2 cellular contexts compared by ENCODE assay signal in the genomic region with DNA sequence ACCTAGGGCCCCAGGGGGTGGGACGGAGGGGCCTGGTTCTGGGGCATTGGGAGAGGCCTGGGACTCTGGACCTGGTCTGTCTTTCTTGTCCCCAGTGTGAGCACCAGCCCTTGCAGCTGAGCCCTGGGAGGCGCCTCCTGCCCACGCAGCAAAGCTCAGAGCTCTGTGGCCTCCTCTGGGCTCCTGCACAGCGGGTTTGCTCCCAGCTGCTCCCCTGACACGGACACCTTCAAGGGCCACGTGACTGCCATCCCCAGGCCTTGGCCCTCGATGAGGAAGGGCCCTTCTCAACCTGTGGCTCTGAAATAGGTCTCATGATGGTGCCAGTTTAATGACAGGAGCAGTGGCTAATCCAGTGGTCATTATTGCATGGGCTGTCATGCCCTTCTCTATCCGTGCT.
TF ChIP-seq lines count a peak whose summit lies in the region.

No MANE protein-coding gene starts in this region.

TF ChIP-seq in HEK293, 187 proteins besides CTCF, POLR2A, EP300 and RAD21 (continued from another document):
- 0 out of 2 replicates have a peak, but pooled peaks have one; percentile 18 for TF ChIP-seq GLIS2 (tag by site-specific recombination; IDR thresholded peaks at IDR 0.05)
- TF ChIP-seq ZNF658 (tag by site-specific recombination; IDR thresholded peaks at IDR 0.05): no peak
- no peak for TF ChIP-seq ZNF558 (tag by site-specific recombination; IDR thresholded peaks at IDR 0.05)
- no peak for TF ChIP-seq REST (tag by site-specific recombination; IDR thresholded peaks at IDR 0.05)
- peak; percentile 75 for TF ChIP-seq GLIS1 (tag by site-specific recombination; IDR thresholded peaks at IDR 0.05)
- TF ChIP-seq ZNF394 (tag by site-specific recombination; IDR thresholded peaks at IDR 0.05; ENCODE audit: borderline replicate concordance): peak; percentile 53; the same call in 1 of the 2 replicates
- 0 out of 2 replicates have a peak, but pooled peaks have one; percentile 20 for TF ChIP-seq ZIC2 (tag by site-specific recombination; IDR thresholded peaks at IDR 0.05)
- TF ChIP-seq ZSCAN16 (tag by site-specific recombination; IDR thresholded peaks at IDR 0.05): no peak
- TF ChIP-seq, protein P1, sequence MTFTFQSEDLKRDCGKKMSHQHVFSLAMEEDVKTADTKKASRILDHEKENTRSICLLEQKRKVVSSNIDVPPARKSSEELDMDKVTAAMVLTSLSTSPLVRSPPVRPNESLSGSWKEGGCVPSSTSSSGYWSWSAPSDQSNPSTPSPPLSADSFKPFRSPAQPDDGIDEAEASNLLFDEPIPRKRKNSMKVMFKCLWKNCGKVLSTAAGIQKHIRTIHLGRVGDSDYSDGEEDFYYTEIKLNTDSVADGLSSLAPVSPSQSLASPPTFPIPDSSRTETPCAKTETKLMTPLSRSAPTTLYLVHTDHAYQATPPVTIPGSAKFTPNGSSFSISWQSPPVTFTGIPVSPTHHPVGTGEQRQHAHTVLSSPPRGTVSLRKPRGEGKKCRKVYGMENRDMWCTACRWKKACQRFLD (tag by site-specific recombination; IDR thresholded peaks at IDR 0.05): no peak
- TF ChIP-seq ZNF274 (IDR thresholded peaks at IDR 0.05; ENCODE audit: low read length): no peak
- no peak for TF ChIP-seq ZNF274 (tag by site-specific recombination; IDR thresholded peaks at IDR 0.05; ENCODE audit: borderline replicate concordance)
- no peak for TF ChIP-seq PRDM1 (tag by site-specific recombination; IDR thresholded peaks at IDR 0.05)
- no peak for TF ChIP-seq ZNF623 (tag by site-specific recombination; IDR thresholded peaks at IDR 0.05)
- no peak for TF ChIP-seq ZNF214 (tag by site-specific recombination; IDR thresholded peaks at IDR 0.05; ENCODE audit: borderline replicate concordance)
- TF ChIP-seq ZFHX2 (tag by site-specific recombination; conservative IDR thresholded peaks at IDR 0.05): peak; percentile 33; the same call in 1 of the 2 replicates
- TF ChIP-seq INSM2 (tag by site-specific recombination; IDR thresholded peaks at IDR 0.05): no peak

TF ChIP-seq in K562, 482 proteins besides CTCF, POLR2A, EP300 and RAD21 (continued from another document):
- TF ChIP-seq, protein P2, sequence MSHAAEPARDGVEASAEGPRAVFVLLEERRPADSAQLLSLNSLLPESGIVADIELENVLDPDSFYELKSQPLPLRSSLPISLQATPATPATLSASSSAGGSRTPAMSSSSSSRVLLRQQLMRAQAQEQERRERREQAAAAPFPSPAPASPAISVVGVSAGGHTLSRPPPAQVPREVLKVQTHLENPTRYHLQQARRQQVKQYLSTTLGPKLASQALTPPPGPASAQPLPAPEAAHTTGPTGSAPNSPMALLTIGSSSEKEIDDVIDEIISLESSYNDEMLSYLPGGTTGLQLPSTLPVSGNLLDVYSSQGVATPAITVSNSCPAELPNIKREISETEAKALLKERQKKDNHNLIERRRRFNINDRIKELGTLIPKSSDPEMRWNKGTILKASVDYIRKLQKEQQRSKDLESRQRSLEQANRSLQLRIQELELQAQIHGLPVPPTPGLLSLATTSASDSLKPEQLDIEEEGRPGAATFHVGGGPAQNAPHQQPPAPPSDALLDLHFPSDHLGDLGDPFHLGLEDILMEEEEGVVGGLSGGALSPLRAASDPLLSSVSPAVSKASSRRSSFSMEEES (CRISPR knock-in tag; IDR thresholded peaks at IDR 0.05): peak; percentile 61
- no peak for TF ChIP-seq CXXC5 (CRISPR knock-in tag; IDR thresholded peaks at IDR 0.05)
- no peak for TF ChIP-seq CREB5 (CRISPR knock-in tag; IDR thresholded peaks at IDR 0.05)
- TF ChIP-seq RERE (CRISPR knock-in tag; IDR thresholded peaks at IDR 0.05; ENCODE audit: borderline replicate concordance): 0 out of 2 replicates have a peak, but pooled peaks have one; percentile 60
- peak; percentile 67; the same call in 1 of the 2 replicates for TF ChIP-seq RAD51 (IDR thresholded peaks at IDR 0.05; ENCODE audit: borderline replicate concordance, low read depth)
- TF ChIP-seq FIP1L1 (IDR thresholded peaks at IDR 0.05; ENCODE audit: low read depth, low read length, poor library complexity, severe bottlenecking): no peak
- TF ChIP-seq HDAC8 (tag; IDR thresholded peaks at IDR 0.05): no peak
- TF ChIP-seq TFAP4 (CRISPR knock-in tag; IDR thresholded peaks at IDR 0.05; ENCODE audit: borderline replicate concordance): peak; percentile 57; the same call in 1 of the 2 replicates
- TF ChIP-seq, protein P3, sequence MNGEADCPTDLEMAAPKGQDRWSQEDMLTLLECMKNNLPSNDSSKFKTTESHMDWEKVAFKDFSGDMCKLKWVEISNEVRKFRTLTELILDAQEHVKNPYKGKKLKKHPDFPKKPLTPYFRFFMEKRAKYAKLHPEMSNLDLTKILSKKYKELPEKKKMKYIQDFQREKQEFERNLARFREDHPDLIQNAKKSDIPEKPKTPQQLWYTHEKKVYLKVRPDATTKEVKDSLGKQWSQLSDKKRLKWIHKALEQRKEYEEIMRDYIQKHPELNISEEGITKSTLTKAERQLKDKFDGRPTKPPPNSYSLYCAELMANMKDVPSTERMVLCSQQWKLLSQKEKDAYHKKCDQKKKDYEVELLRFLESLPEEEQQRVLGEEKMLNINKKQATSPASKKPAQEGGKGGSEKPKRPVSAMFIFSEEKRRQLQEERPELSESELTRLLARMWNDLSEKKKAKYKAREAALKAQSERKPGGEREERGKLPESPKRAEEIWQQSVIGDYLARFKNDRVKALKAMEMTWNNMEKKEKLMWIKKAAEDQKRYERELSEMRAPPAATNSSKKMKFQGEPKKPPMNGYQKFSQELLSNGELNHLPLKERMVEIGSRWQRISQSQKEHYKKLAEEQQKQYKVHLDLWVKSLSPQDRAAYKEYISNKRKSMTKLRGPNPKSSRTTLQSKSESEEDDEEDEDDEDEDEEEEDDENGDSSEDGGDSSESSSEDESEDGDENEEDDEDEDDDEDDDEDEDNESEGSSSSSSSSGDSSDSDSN (IDR thresholded peaks at IDR 0.05; ENCODE audit: borderline replicate concordance in 1 of 2, low read depth in 2 of 2, low read length in 2 of 2): peak; percentile 32 to 68; a peak in 1 of 4 replicates
- no peak for TF ChIP-seq NFE2L1 (tag; IDR thresholded peaks at IDR 0.05; ENCODE audit: borderline replicate concordance, low read depth)
- 0 out of 2 replicates have a peak, but pooled peaks have one; percentile 15 for TF ChIP-seq BHLHE40 (IDR thresholded peaks at IDR 0.05; ENCODE audit: low read length)
- no peak for TF ChIP-seq ZNF507 (tag; conservative IDR thresholded peaks at IDR 0.05)
- 0 out of 2 replicates have a peak, but pooled peaks have one; percentile 2 for TF ChIP-seq MED1 (CRISPR knock-in tag; IDR thresholded peaks at IDR 0.05; ENCODE audit: borderline replicate concordance)
- TF ChIP-seq USF2 (CRISPR knock-in tag; IDR thresholded peaks at IDR 0.05): peak; percentile 71
- TF ChIP-seq, protein P4, sequence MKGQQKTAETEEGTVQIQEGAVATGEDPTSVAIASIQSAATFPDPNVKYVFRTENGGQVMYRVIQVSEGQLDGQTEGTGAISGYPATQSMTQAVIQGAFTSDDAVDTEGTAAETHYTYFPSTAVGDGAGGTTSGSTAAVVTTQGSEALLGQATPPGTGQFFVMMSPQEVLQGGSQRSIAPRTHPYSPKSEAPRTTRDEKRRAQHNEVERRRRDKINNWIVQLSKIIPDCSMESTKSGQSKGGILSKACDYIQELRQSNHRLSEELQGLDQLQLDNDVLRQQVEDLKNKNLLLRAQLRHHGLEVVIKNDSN (CRISPR knock-in tag; IDR thresholded peaks at IDR 0.05): peak; percentile 89
- TF ChIP-seq, protein P5, sequence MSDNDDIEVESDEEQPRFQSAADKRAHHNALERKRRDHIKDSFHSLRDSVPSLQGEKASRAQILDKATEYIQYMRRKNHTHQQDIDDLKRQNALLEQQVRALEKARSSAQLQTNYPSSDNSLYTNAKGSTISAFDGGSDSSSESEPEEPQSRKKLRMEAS (CRISPR knock-in tag; IDR thresholded peaks at IDR 0.05): peak; percentile 23
- 0 out of 4 replicates have a peak, but pooled peaks of 1 of the 2 experiments have one; percentile 49 for TF ChIP-seq FOXA3 (CRISPR knock-in tag; conservative IDR thresholded peaks at IDR 0.05 in 1 of 2, IDR thresholded peaks at IDR 0.05 in 1 of 2)
- no peak for TF ChIP-seq FOXA1 (IDR thresholded peaks at IDR 0.05; ENCODE audit: borderline replicate concordance)
- peak; percentile 12; the same call in 1 of the 2 replicates for TF ChIP-seq JUN (IDR thresholded peaks at IDR 0.05; ENCODE audit: borderline replicate concordance, low read depth, low read length)
- TF ChIP-seq JUN (CRISPR knock-in tag; IDR thresholded peaks at IDR 0.05; ENCODE audit: borderline replicate concordance): no peak
- peak; percentile 33; the same call in 1 of the 2 replicates for TF ChIP-seq EGR1 (conservative IDR thresholded peaks at IDR 0.05)
- no peak for TF ChIP-seq ERF (CRISPR knock-in tag; IDR thresholded peaks at IDR 0.05)
- no peak for TF ChIP-seq CREB1 (IDR thresholded peaks at IDR 0.05)
- TF ChIP-seq CREB1 (CRISPR knock-in tag; IDR thresholded peaks at IDR 0.05): no peak
